In genomic region chr13:22126433-22127021, GRCh38 we compare ENCODE assay signal across 12 cellular contexts.
DNase-seq lines count a peak whose midpoint lies in the region; ATAC-seq and TF ChIP-seq lines count a peak whose summit lies in the region.
"Had no signal": no experiment of that assay in that cellular context is flagged by ENCODE, and none has a peak within 500 bp of the region (broad histone marks: within the 10 kb centered on the region; RNA-seq: fewer than 3 reads in every experiment).

No MANE protein-coding gene starts in this region.

- no peaks in the 10 kb centered on the region for H4K20me1 ChIP-seq in GM23248 (ENCODE audit: insufficient read depth)

- peak overlapping the region; percentile 78 for H3K27ac Mint-ChIP-seq in activated T-cell treated with anti-CD3 and anti-CD28 coated beads, Interleukin-2, amount 50 U/mL, for 72 hours
- H3K27ac Mint-ChIP-seq in stimulated activated naive CD8-positive, alpha-beta T cell treated with anti-CD3 and anti-CD28 coated beads, Interleukin-15, amount 100 ng/mL, for 72 hours, result peak overlapping the region in 1 of 2 donors; percentile 23
- H3K27ac Mint-ChIP-seq: dendritic cell treated with granulocyte-macrophage colony-stimulating factor and Interleukin-4, amounts not matched to agents 40 ng/mL and 50 ng/mL, for 4 days had no signal

- H3K9me3 Mint-ChIP-seq in activated T-cell treated with anti-CD3 and anti-CD28 coated beads, Interleukin-2, amount 50 U/mL, for 72 hours, result peaks cover 4 to 6% of the 10 kb centered on the region in 2 donors
- H3K9me3 Mint-ChIP-seq in stimulated activated naive CD8-positive, alpha-beta T cell treated with anti-CD3 and anti-CD28 coated beads, Interleukin-15, amount 100 ng/mL, for 72 hours, result peaks cover 8 to 17% of the 10 kb centered on the region in 2 donors

- peak; percentile 75 to 77 for ATAC-seq in activated T-cell treated with anti-CD3 and anti-CD28 coated beads, Interleukin-2, amount 50 U/mL, for 72 hours (replicated peaks in 1 of 2)
- ATAC-seq in HG02852 (IDR thresholded peaks at IDR 0.05; ENCODE audit: unreplicated experiment), result peak; percentile 98
- peak; percentile 96 for ATAC-seq in stimulated activated naive CD8-positive, alpha-beta T cell treated with anti-CD3 and anti-CD28 coated beads, Interleukin-15, amount 100 ng/mL, for 72 hours

- no peak for TF ChIP-seq POLR2A in NB4 (IDR thresholded peaks at IDR 0.05; ENCODE audit: extremely low read depth, insufficient read length)

- no peak overlapping the region for H3K27ac ChIP-seq in GM23248
- H3K27ac ChIP-seq: VCaP had no signal

- H3K79me2 ChIP-seq in GM23248 (ENCODE audit: insufficient read depth), result no peaks in the 10 kb centered on the region

- no peaks in the 10 kb centered on the region for H3K27me3 Mint-ChIP-seq in activated T-cell treated with anti-CD3 and anti-CD28 coated beads, Interleukin-2, amount 50 U/mL, for 72 hours (ENCODE audit: low read depth)
- H3K27me3 Mint-ChIP-seq in stimulated activated naive CD8-positive, alpha-beta T cell treated with anti-CD3 and anti-CD28 coated beads, Interleukin-15, amount 100 ng/mL, for 72 hours, result no peaks in the 10 kb centered on the region

- peak overlapping the region; percentile 53 to 77 for H3K4me3 Mint-ChIP-seq in activated T-cell treated with anti-CD3 and anti-CD28 coated beads, Interleukin-2, amount 50 U/mL, for 72 hours
- peak overlapping the region; percentile 51 for H3K4me3 Mint-ChIP-seq in stimulated activated naive CD8-positive, alpha-beta T cell treated with anti-CD3 and anti-CD28 coated beads, Interleukin-15, amount 100 ng/mL, for 72 hours
- H3K4me3 Mint-ChIP-seq: dendritic cell treated with granulocyte-macrophage colony-stimulating factor and Interleukin-4, amounts not matched to agents 40 ng/mL and 50 ng/mL, for 4 days had no signal

- no peaks in the 10 kb centered on the region for H3F3A ChIP-seq in GM23248 (ENCODE audit: insufficient read depth)

- H3K9ac ChIP-seq in GM23248, result no peak overlapping the region

- DNase-seq in activated T-cell treated with anti-CD3 and anti-CD28 coated beads, Interleukin-2, amount 50 U/mL, for 72 hours, result no peak
- no peak for DNase-seq in activated T-cell treated with anti-CD3 and anti-CD28 coated beads, Interleukin-2, amount 50 U/mL, for 1 hour
- DNase-seq in NB4 (ENCODE audit: low read depth), result peak; percentile 36
- peak in 1 of 2 donors; percentile 11 for DNase-seq in stimulated activated naive CD8-positive, alpha-beta T cell treated with anti-CD3 and anti-CD28 coated beads, Interleukin-15, amount 100 ng/mL, for 72 hours
- DNase-seq in GM23248, result no peak
- no peak for DNase-seq in NCI-H187 treated with DMSO at 0.1 percent for 48 hours (lab: John Stamatoyannopoulos, UW)
- DNase-seq in DMS153 treated with DMSO at 0.1 percent for 48 hours (lab: John Stamatoyannopoulos, UW; ENCODE audit: unreplicated experiment), result no peak
- DNase-seq: H7, NCI-H2227 treated with DMSO at 0.1 percent for 48 hours had no signal

- peaks cover 2 to 10% of the 10 kb centered on the region in 2 donors for H3K36me3 Mint-ChIP-seq in activated T-cell treated with anti-CD3 and anti-CD28 coated beads, Interleukin-2, amount 50 U/mL, for 72 hours (ENCODE audit: insufficient read depth in 2 of 2)

- 8 to 11% methylated on average over 2 of the region's 2 CpGs for WGBS in GM23248 (ENCODE audit: low coverage in 1 of 2, low lambda C conversion rate in 2 of 2, missing lambda C conversion rate in 2 of 2), 2 experiments

- H3K9me3 ChIP-seq in GM23248 (ENCODE audit: low read depth), result no peaks in the 10 kb centered on the region

- in situ Hi-C loops in GM23248 (cut with MboI), result no loop called here

- H3K4me3 ChIP-seq in NB4 (ENCODE audit: low read depth, low read length), result no peak overlapping the region
- H3K4me3 ChIP-seq in GM23248, result no peak overlapping the region

- H3K27me3 ChIP-seq in GM23248 (replicated peaks; ENCODE audit: insufficient read depth), result no peaks in the 10 kb centered on the region; the same call in 1 of the 2 replicates

- H3K4me1 ChIP-seq in GM23248 (ENCODE audit: insufficient read depth), result no peaks in the 10 kb centered on the region

- TF ChIP-seq CTCF in NB4 (IDR thresholded peaks at IDR 0.05; ENCODE audit: low read depth, low read length), result no peak

- peaks cover 60% of the 10 kb centered on the region for H3K4me1 Mint-ChIP-seq in activated T-cell treated with anti-CD3 and anti-CD28 coated beads, Interleukin-2, amount 50 U/mL, for 72 hours (ENCODE audit: low read depth)
- peaks cover 59% of the 10 kb centered on the region for H3K4me1 Mint-ChIP-seq in stimulated activated naive CD8-positive, alpha-beta T cell treated with anti-CD3 and anti-CD28 coated beads, Interleukin-15, amount 100 ng/mL, for 72 hours

- H2AFZ ChIP-seq in GM23248, result no peak overlapping the region

- H3K4me2 ChIP-seq in GM23248 (ENCODE audit: unreplicated experiment), result no peak overlapping the region

- H3K9me2 ChIP-seq in GM23248 (ENCODE audit: insufficient read depth), result no peaks in the 10 kb centered on the region

- H3K36me3 ChIP-seq in GM23248 (ENCODE audit: low read depth), result no peaks in the 10 kb centered on the region
